Comparison of ENCODE assay signal across 1 cellular context in the genomic region with DNA sequence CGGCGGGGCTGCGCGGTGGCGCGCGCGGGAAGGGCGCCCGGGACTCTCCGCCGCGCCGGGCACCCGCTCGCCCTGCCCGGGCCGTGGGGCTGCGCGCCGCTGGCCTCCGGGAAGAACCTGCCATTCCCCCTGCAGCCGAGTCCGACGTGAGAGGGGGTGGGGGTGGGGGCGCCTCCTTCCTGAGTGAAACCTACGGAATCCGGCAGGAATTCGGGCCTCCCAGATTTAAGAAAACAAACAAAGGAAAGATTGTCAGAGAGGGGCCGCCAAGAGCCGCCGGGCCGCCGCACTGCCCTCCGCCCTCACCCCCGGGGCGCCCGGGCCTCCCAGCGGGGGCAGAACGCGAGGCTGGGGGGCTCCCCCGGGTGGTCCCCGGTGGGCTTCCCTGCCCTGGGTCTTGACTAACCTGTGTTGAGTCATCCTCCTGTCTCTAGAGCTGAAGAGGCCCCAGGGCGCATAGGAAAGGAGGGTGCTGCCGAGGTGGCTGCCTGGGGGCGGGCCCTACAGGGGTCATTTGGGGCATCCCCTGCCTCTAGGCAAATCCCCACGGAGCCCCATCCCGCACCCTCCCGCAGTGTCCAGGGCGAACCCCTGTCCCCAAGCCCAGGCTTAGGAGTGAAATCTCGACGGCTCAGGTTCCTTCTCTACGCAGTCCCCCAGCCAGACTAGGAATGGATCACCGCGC.
A peak's percentile ranks its signal among the peaks of the same experiment; 100 is the strongest.
TF ChIP-seq lines count a peak whose summit lies in the region.

No MANE protein-coding gene starts in this region.

TF ChIP-seq in HepG2, 621 proteins besides CTCF, POLR2A, EP300 and RAD21 (continued from another document):
- TF ChIP-seq FOXK1 (CRISPR knock-in tag; IDR thresholded peaks at IDR 0.05; ENCODE audit: borderline replicate concordance, low read depth) (peak; percentile 48; the same call in 1 of the 2 replicates), MED13 (CRISPR knock-in tag; IDR thresholded peaks at IDR 0.05) (no peak; the same call in 1 of the 2 replicates)
- TF ChIP-seq, protein P1, sequence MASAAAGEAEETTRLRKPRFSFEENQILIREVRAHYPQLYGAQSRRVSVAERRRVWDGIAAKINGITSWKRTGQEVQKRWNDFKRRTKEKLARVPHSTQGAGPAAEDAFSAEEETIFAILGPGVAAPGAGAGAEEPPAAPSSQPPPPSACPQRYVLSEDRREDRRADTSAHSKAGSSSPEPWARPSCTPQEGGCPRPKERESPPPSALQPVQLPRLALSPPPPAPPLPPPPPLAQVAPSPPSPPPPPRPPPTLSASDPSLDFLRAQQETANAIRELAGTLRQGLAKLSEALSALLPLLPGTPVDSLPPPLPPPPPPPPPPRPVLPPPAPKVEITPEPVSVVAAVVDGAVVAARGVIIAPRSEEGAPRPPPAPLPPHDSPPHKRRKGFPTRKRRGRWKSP (CRISPR knock-in tag; IDR thresholded peaks at IDR 0.05): 0 out of 2 replicates have a peak, but pooled peaks have one; percentile 39
- TF ChIP-seq, protein P2, sequence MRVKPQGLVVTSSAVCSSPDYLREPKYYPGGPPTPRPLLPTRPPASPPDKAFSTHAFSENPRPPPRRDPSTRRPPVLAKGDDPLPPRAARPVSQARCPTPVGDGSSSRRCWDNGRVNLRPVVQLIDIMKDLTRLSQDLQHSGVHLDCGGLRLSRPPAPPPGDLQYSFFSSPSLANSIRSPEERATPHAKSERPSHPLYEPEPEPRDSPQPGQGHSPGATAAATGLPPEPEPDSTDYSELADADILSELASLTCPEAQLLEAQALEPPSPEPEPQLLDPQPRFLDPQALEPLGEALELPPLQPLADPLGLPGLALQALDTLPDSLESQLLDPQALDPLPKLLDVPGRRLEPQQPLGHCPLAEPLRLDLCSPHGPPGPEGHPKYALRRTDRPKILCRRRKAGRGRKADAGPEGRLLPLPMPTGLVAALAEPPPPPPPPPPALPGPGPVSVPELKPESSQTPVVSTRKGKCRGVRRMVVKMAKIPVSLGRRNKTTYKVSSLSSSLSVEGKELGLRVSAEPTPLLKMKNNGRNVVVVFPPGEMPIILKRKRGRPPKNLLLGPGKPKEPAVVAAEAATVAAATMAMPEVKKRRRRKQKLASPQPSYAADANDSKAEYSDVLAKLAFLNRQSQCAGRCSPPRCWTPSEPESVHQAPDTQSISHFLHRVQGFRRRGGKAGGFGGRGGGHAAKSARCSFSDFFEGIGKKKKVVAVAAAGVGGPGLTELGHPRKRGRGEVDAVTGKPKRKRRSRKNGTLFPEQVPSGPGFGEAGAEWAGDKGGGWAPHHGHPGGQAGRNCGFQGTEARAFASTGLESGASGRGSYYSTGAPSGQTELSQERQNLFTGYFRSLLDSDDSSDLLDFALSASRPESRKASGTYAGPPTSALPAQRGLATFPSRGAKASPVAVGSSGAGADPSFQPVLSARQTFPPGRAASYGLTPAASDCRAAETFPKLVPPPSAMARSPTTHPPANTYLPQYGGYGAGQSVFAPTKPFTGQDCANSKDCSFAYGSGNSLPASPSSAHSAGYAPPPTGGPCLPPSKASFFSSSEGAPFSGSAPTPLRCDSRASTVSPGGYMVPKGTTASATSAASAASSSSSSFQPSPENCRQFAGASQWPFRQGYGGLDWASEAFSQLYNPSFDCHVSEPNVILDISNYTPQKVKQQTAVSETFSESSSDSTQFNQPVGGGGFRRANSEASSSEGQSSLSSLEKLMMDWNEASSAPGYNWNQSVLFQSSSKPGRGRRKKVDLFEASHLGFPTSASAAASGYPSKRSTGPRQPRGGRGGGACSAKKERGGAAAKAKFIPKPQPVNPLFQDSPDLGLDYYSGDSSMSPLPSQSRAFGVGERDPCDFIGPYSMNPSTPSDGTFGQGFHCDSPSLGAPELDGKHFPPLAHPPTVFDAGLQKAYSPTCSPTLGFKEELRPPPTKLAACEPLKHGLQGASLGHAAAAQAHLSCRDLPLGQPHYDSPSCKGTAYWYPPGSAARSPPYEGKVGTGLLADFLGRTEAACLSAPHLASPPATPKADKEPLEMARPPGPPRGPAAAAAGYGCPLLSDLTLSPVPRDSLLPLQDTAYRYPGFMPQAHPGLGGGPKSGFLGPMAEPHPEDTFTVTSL (CRISPR knock-in tag; IDR thresholded peaks at IDR 0.05; ENCODE audit: borderline replicate concordance): no peak
